In genomic region chr12:107650977-107651376, GRCh38 we compare ENCODE assay signal across 18 cellular contexts.
"Had no signal": no experiment of that assay in that cellular context is flagged by ENCODE, and none has a peak within 500 bp of the region (broad histone marks: within the 10 kb centered on the region; RNA-seq: fewer than 3 reads in every experiment).

No MANE protein-coding gene starts in this region.

- ATAC-seq: activated naive CD8-positive, alpha-beta T cell treated with anti-CD3 and anti-CD28 coated beads, Interleukin-2, amount 50 U/mL, for 24 hours; naive thymus-derived CD8-positive, alpha-beta T cell; pancreas; stimulated activated naive B cell treated with anti-CD40 and anti-IgM and Interleukin-4, amounts not matched to agents 10 μg/mL and 1 μg/mL and 100 μg/mL, for 72 hours; upper lobe of right lung had no signal

- H3K27ac ChIP-seq: esophagus muscularis mucosa, neutrophil, pancreas, spleen, upper lobe of right lung had no signal

- H3K27me3 ChIP-seq: neutrophil, pancreas, spleen, upper lobe of right lung had no signal

- DNase-seq: activated CD4-positive, alpha-beta T cell treated with anti-CD3 and anti-CD28 coated beads for 1 hour; activated CD8-positive, alpha-beta memory T cell treated with anti-CD3 and anti-CD28 coated beads for 24 hours; activated CD8-positive, alpha-beta memory T cell treated with anti-CD3 and anti-CD28 coated beads, Interleukin-2, amount 50 U/mL, for 48 hours; activated effector memory CD4-positive, alpha-beta T cell treated with Interleukin-2 at 50 U/mL for 16 hours; activated naive CD4-positive, alpha-beta T cell treated with anti-CD3 and anti-CD28 coated beads, Interleukin-2, amount 10 ng/mL, durations not matched to agents 7 days and 5 days; activated naive CD8-positive, alpha-beta T cell treated with anti-CD3 and anti-CD28 coated beads, Interleukin-2, amount 50 U/mL, for 24 hours; activated T-cell treated with anti-CD3 and anti-CD28 coated beads, Interleukin-2, amount 50 U/mL, for 48 hours; effector memory CD4-positive, alpha-beta T cell; mesenchymal stem cell; naive thymus-derived CD8-positive, alpha-beta T cell; pancreas; spleen; stimulated activated CD4-positive, alpha-beta T cell treated with anti-CD3 and anti-CD28 coated beads, Interleukin-4, amount 100 ng/mL, for 4 hours; stimulated activated naive B cell treated with anti-CD40 and anti-IgM and Interleukin-4, amounts not matched to agents 10 μg/mL and 1 μg/mL and 100 μg/mL, for 72 hours; T1000; upper lobe of right lung had no signal

- H3K36me3 ChIP-seq: esophagus muscularis mucosa, neutrophil, pancreas, spleen, upper lobe of right lung had no signal

- H3K9me3 ChIP-seq: esophagus muscularis mucosa, neutrophil, pancreas, spleen, upper lobe of right lung had no signal

- H3K4me1 ChIP-seq: pancreas, spleen, upper lobe of right lung had no signal

- H3K4me3 ChIP-seq: esophagus muscularis mucosa, pancreas, spleen, upper lobe of right lung had no signal
